33 cellular contexts compared by ENCODE assay signal in the genomic region with DNA sequence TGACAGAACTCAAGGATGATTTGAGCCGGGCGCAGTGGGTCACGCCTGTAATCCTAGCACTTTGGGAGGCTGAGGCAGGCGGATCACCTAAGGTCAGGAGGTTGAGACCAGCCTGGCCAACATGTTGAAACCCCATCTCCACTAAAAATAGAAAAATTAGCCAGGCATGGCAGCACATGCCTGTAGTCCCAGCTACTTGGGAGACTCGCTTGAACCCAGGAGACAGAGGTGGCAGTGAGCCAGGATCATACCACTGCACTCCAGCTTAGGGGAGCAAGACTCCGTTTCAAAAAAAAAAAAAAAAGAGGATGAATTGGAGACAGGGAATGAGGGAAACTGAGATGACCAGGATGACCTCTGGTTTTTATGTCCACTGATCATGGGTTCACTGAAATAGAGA.
A peak's percentile ranks its signal among the peaks of the same experiment; 100 is the strongest.
DNase-seq lines count a peak whose midpoint lies in the region; ATAC-seq, FAIRE-seq and TF ChIP-seq lines count a peak whose summit lies in the region.
"Had no signal": no experiment of that assay in that cellular context is flagged by ENCODE, and none has a peak within 500 bp of the region (broad histone marks: within the 10 kb centered on the region; RNA-seq: fewer than 3 reads in every experiment).

No MANE protein-coding gene starts in this region.

- no peak for TF ChIP-seq RAD21 in K562 (CRISPR knock-in tag; conservative IDR thresholded peaks at IDR 0.05 in 1 of 2, IDR thresholded peaks at IDR 0.05 in 1 of 2)

- H3K27me3 ChIP-seq in K562 (ENCODE audit: control insufficient read depth in 2 of 2, insufficient read depth in 2 of 2, low read length in 2 of 2) (peaks cover 0 to 2% of the 10 kb centered on the region in 2 experiments; a peak in 1 of 5 replicates), psoas muscle (ENCODE audit: insufficient read depth in 3 of 3, low read length in 2 of 3) (no peaks in the 10 kb centered on the region)
- H3K27me3 ChIP-seq: BE2C; BLaER1; BLaER1 treated with 17β-estradiol and CSF1 and Interleukin-3, amounts not matched to agents 10 nM and 100 nM had no signal

- H3K4me1 ChIP-seq in K562 (replicated peaks in 1 of 2; ENCODE audit: control insufficient read depth in 2 of 2, insufficient read depth in 2 of 2, low read length in 2 of 2): no peaks in the 10 kb centered on the region
- no peaks in the 10 kb centered on the region for H3K4me1 ChIP-seq in psoas muscle
- H3K4me1 ChIP-seq: A549; BE2C; BLaER1; BLaER1 treated with 17β-estradiol and CSF1 and Interleukin-3, amounts not matched to agents 10 nM and 100 nM; Caco-2 had no signal

- H2AFZ ChIP-seq in K562 (ENCODE audit: low read depth, low read length): no peak overlapping the region

- no peak overlapping the region for H3K27ac ChIP-seq in K562 (ENCODE audit: extremely low read depth, low read depth, low read length)
- H3K27ac ChIP-seq in psoas muscle: no peak overlapping the region
- H3K27ac ChIP-seq: 22Rv1; A549; BLaER1; BLaER1 treated with 17β-estradiol and CSF1 and Interleukin-3, amounts not matched to agents 10 nM and 100 nM; C4-2B had no signal

- H3K4me2 ChIP-seq in K562 (ENCODE audit: insufficient read depth, low read length): no peak overlapping the region
- H3K4me2 ChIP-seq: A549; BLaER1; BLaER1 treated with 17β-estradiol and CSF1 and Interleukin-3, amounts not matched to agents 10 nM and 100 nM had no signal

- no peak overlapping the region for H3K9ac ChIP-seq in K562 (ENCODE audit: insufficient read depth in 1 of 2, low read depth in 2 of 2, low read length in 2 of 2)
- H3K9ac ChIP-seq: BLaER1; BLaER1 treated with 17β-estradiol and CSF1 and Interleukin-3, amounts not matched to agents 10 nM and 100 nM had no signal

- H3K9me3 ChIP-seq in K562 (replicated peaks; ENCODE audit: control insufficient read depth, insufficient read depth, low read depth, low read length) (no peaks in the 10 kb centered on the region), psoas muscle (no peaks in the 10 kb centered on the region)
- H3K9me3 ChIP-seq: A549; BE2C; BLaER1; BLaER1 treated with 17β-estradiol and CSF1 and Interleukin-3, amounts not matched to agents 10 nM and 100 nM; Caco-2 had no signal

- no peaks in the 10 kb centered on the region for H4K20me1 ChIP-seq in K562 (replicated peaks; ENCODE audit: control insufficient read depth, insufficient read depth, low read length)
- H4K20me1 ChIP-seq: BLaER1; BLaER1 treated with 17β-estradiol and CSF1 and Interleukin-3, amounts not matched to agents 10 nM and 100 nM had no signal

- CTCF ChIA-PET in K562 (lab: Yijun Ruan, JAX; ENCODE audit: low intra/inter-chr PET ratio): interaction anchor here (0.6 kb wide), 1 partner anchor 346 kb away, joined by 4 read pairs; no protein-coding TSS in a partner anchor

- no peaks in the 10 kb centered on the region for H3K9me1 ChIP-seq in K562 (ENCODE audit: control insufficient read depth, insufficient read depth, low read length)

- peak; percentile 32 for DNase-seq in NCI-H2171 treated with DMSO at 0.1 percent for 48 hours (lab: John Stamatoyannopoulos, UW)
- DNase-seq in NCI-H2171 (lab: John Stamatoyannopoulos, UW): no peak
- no peak for DNase-seq in K562 (ENCODE audit: extremely low read depth in 1 of 4, low spot score in 3 of 4)
- peak in 1 of 2 donors; percentile 53 for DNase-seq in psoas muscle
- DNase-seq in NCI-H2107 treated with DMSO at 0.1 percent for 48 hours (lab: John Stamatoyannopoulos, UW; ENCODE audit: unreplicated experiment): no peak
- DNase-seq in GM19239 (ENCODE audit: insufficient read length, low spot score): no peak
- DNase-seq: 8988T; ACHN; AML-193; BE2C; C1 segment of cervical spinal cord; Caco-2; Calu3; CD4-positive, alpha-beta memory T cell; CD4-positive, alpha-beta T cell; CD4-positive, CD25-positive, alpha-beta regulatory T cell; CD8-positive, alpha-beta memory T cell; CD8-positive, alpha-beta T cell; COR-L47; DMS 273 treated with DMSO at 0.1 percent for 48 hours; DMS153; DMS53; DMS79; DMS79 treated with DMSO at 0.1 percent for 48 hours; DND-41; EL had no signal

- no peaks in the 10 kb centered on the region for H3K79me2 ChIP-seq in K562 (ENCODE audit: control insufficient read depth, insufficient read depth, low read length)

- H3K4me3 ChIP-seq in K562: no peak overlapping the region
- H3K4me3 ChIP-seq in psoas muscle: no peak overlapping the region
- H3K4me3 ChIP-seq: A549; BLaER1; BLaER1 treated with 17β-estradiol and CSF1 and Interleukin-3, amounts not matched to agents 10 nM and 100 nM had no signal

- no peak for TF ChIP-seq EP300 in K562 (IDR thresholded peaks at IDR 0.05; ENCODE audit: low read length)

- TF ChIP-seq POLR2A in K562 (conservative IDR thresholded peaks at IDR 0.05): no peak

- in situ Hi-C loops in K562 (cut with MboI): loop anchor here (25.0 kb wide), 1 partner anchor 1368 kb away; no protein-coding TSS in a partner anchor

- intact Hi-C loops in K562 (cut with micrococcal nuclease) (no loop called here), psoas muscle (cut with DNase I) (no loop called here)

- 8% methylated on average over 5 of the region's 6 CpGs for WGBS in K562 (ENCODE audit: insufficient coverage, low coverage, missing lambda C conversion rate)
- 51 to 82% (median 54%) methylated on average over 6 of the region's 6 CpGs for WGBS in psoas muscle, 3 donors

- POLR2A ChIA-PET in K562 (lab: Yijun Ruan, JAX): no interaction called here

- BruUV-seq in K562 (replicated peaks; lab: Mats Ljungman, UMichigan): no TSS peak

- TF ChIP-seq CTCF in K562 (IDR thresholded peaks at IDR 0.05 in 2 of 3, conservative IDR thresholded peaks at IDR 0.05 in 1 of 3; ENCODE audit: insufficient read depth in 2 of 3, low read depth in 1 of 3, low read length in 3 of 3) (no peak), psoas muscle (IDR thresholded peaks at IDR 0.05) (no peak)

- no peak for ATAC-seq in K562
- peak in 3 of 4 donors; percentile 35 to 68 (median 45) for ATAC-seq in psoas muscle
- ATAC-seq: A549; CD8-positive, alpha-beta T cell had no signal

- FAIRE-seq in K562 (lab: Jason Lieb, UNC): no peak
- no peak for FAIRE-seq in GM19239 (lab: Jason Lieb, UNC)
- FAIRE-seq: A204.1, A549, D721Med had no signal

- no peaks in the 10 kb centered on the region for H3K36me3 ChIP-seq in K562 (ENCODE audit: control insufficient read depth, insufficient read depth, low read length)
- H3K36me3 ChIP-seq in psoas muscle (ENCODE audit: insufficient read depth in 1 of 2, low read depth in 1 of 2): no peaks in the 10 kb centered on the region
- H3K36me3 ChIP-seq: BE2C; BLaER1; BLaER1 treated with 17β-estradiol and CSF1 and Interleukin-3, amounts not matched to agents 10 nM and 100 nM had no signal

TF ChIP-seq in K562, 482 proteins besides CTCF, POLR2A, EP300 and RAD21:
- TF ChIP-seq JUND (IDR thresholded peaks at IDR 0.05; ENCODE audit: borderline replicate concordance, low read depth, low read length) (no peak), JUND (tag; IDR thresholded peaks at IDR 0.05; ENCODE audit: borderline replicate concordance, low read depth, low read length) (no peak)
- TF ChIP-seq, protein P1, sequence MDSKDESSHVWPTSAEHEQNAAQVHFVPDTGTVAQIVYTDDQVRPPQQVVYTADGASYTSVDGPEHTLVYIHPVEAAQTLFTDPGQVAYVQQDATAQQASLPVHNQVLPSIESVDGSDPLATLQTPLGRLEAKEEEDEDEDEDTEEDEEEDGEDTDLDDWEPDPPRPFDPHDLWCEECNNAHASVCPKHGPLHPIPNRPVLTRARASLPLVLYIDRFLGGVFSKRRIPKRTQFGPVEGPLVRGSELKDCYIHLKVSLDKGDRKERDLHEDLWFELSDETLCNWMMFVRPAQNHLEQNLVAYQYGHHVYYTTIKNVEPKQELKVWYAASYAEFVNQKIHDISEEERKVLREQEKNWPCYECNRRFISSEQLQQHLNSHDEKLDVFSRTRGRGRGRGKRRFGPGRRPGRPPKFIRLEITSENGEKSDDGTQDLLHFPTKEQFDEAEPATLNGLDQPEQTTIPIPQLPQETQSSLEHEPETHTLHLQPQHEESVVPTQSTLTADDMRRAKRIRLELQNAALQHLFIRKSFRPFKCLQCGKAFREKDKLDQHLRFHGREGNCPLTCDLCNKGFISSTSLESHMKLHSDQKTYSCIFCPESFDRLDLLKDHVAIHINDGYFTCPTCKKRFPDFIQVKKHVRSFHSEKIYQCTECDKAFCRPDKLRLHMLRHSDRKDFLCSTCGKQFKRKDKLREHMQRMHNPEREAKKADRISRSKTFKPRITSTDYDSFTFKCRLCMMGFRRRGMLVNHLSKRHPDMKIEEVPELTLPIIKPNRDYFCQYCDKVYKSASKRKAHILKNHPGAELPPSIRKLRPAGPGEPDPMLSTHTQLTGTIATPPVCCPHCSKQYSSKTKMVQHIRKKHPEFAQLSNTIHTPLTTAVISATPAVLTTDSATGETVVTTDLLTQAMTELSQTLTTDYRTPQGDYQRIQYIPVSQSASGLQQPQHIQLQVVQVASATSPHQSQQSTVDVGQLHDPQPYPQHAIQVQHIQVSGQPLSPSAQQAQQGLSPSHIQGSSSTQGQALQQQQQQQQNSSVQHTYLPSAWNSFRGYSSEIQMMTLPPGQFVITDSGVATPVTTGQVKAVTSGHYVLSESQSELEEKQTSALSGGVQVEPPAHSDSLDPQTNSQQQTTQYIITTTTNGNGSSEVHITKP (IDR thresholded peaks at IDR 0.05; ENCODE audit: partially characterized antibody): peak; percentile 82
